In the genomic region with DNA sequence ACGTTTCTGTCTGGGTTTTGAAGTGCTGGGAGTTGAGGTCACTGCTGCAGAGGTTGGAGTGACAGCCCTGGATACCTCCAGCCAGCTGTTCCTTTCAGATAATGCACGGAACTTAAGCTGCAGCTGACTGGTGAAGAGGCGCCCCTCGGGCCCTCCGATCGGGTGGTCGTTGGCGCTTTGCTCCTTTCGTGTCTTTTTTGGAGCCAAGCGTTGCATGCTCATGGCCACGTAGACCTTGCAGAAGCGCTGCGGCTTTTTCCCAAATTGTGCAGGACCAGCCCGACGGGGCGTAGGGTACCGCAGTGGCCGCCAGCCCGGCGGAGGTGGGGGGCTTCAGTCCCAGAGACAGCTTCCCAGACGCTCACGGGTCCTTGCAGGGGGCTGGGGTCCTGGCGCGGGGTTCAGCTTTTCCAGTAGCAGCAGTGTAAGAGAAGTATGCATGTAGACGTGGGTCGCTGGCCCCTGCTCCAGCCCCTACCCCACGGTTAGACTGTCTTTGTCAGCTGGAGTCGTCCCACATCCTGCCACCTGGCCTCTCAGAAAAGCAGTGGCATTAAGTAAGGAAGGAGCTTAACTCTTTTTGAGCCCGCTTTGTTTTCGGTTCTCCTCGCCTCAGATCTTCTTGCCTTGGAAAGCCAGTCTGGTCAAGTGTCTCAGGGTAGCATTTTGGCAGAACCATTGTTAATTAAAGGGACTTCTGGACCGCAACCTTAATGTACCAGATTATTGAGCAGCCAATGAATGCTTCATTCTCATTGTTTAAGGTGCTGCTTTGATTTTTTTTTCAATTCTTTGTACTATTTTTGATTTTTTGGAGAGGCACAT, we compare ENCODE assay signal across 8 cellular contexts. TPM values are rescaled to one million over a fixed set of nuclear protein-coding genes. Genes with fewer than 3 reads are reported as not detected.
DNase-seq lines count a peak whose midpoint lies in the region; ATAC-seq, FAIRE-seq and TF ChIP-seq lines count a peak whose summit lies in the region.

No MANE protein-coding gene starts in this region.

- in situ Hi-C loops in G401 (cut with HindIII; ENCODE audit: low sequenced_read_pairs), result no loop called here

- H3K27ac ChIP-seq in CD4-positive, alpha-beta T cell (ENCODE audit: low read depth, low read length), result peak overlapping the region; percentile 98
- peak overlapping the region; percentile 90 to 97 (median 93) for H3K27ac ChIP-seq in pancreas

- H3K4me1 ChIP-seq in pancreas, result peaks cover 0 to 23% (median 4%) of the 10 kb centered on the region in 3 donors

- 1% methylated on average over 32 of the region's 32 CpGs for WGBS in pancreas, 2 donors

- CTCF ChIA-PET in CD4-positive, alpha-beta T cell (lab: Charles Lee), result interaction anchor here (0.6 to 5.6 kb wide), 31 partner anchors 10 to 237 kb away, joined by 3 to 65 read pairs (median 5); no protein-coding TSS in a partner anchor

- TF ChIP-seq CTCF in CD4-positive, alpha-beta T cell (IDR thresholded peaks at IDR 0.05), result no peak
- TF ChIP-seq CTCF in pancreas (IDR thresholded peaks at IDR 0.05), result no peak

- peak overlapping the region; percentile 96 for H3K4me3 Mint-ChIP-seq in CD4-positive, alpha-beta T cell

- peaks cover 4% of the 10 kb centered on the region for H3K27me3 Mint-ChIP-seq in CD4-positive, alpha-beta T cell

- peaks cover 78% of the 10 kb centered on the region for H3K36me3 Mint-ChIP-seq in CD4-positive, alpha-beta T cell (ENCODE audit: low read depth)

- H3K27me3 ChIP-seq in CD4-positive, alpha-beta T cell (ENCODE audit: control insufficient read depth, insufficient read depth, low read length), result no peaks in the 10 kb centered on the region
- H3K27me3 ChIP-seq in pancreas, result no peaks in the 10 kb centered on the region

- peak in 9 of 10 experiments; percentile 26 to 64 (median 41) for DNase-seq in CD4-positive, alpha-beta T cell
- peak; percentile 42 for DNase-seq in NCI-H146 treated with DMSO at 0.1 percent for 48 hours (lab: John Stamatoyannopoulos, UW; ENCODE audit: unreplicated experiment)
- DNase-seq in activated gamma-delta T cell (lab: John Stamatoyannopoulos, UW), result peak; percentile 16
- DNase-seq in glomerular visceral epithelial cell (ENCODE audit: extremely low spot score), result peak; percentile 41
- peak in 4 of 6 donors; percentile 38 to 73 (median 52) for DNase-seq in pancreas
- no peak for DNase-seq in G401 (ENCODE audit: low spot score)

- ATAC-seq in CD4-positive, alpha-beta T cell (ENCODE audit: poor library complexity), result no peak
- ATAC-seq in GM21576 (IDR thresholded peaks at IDR 0.05; ENCODE audit: unreplicated experiment), result peak; percentile 4
- peak; percentile 39 to 45 (median 44) for ATAC-seq in pancreas
- ATAC-seq in HG03097 (IDR thresholded peaks at IDR 0.05; ENCODE audit: low FRiP score, unreplicated experiment), result no peak

- H3K9me3 ChIP-seq in CD4-positive, alpha-beta T cell (ENCODE audit: control insufficient read depth, low read length), result no peaks in the 10 kb centered on the region
- H3K9me3 ChIP-seq in pancreas, result no peaks in the 10 kb centered on the region

- peaks cover 69% of the 10 kb centered on the region for H3K4me1 Mint-ChIP-seq in CD4-positive, alpha-beta T cell (ENCODE audit: low read depth)

- intact Hi-C loops in CD4-positive, alpha-beta T cell (cut with DNase I, micrococcal nuclease), result loop anchor here (1.0 to 5.0 kb wide), 7 partner anchors 15 to 161 kb away; no protein-coding TSS in a partner anchor
- intact Hi-C loops in pancreas (cut with DNase I), result loop anchor here in 1 of 3 donors (5.0 to 10.0 kb wide), 2 partner anchors 77 to 161 kb away; no protein-coding TSS in a partner anchor

- H3K9me3 Mint-ChIP-seq in CD4-positive, alpha-beta T cell, result no peaks in the 10 kb centered on the region

- H3K27ac Mint-ChIP-seq in CD4-positive, alpha-beta T cell, result peak overlapping the region; percentile 95

- FAIRE-seq in pancreas (lab: Jason Lieb, UNC), result no peak

- H3K36me3 ChIP-seq in pancreas, result peaks cover 0 to 5% (median 0%) of the 10 kb centered on the region in 3 donors

- H3K4me3 ChIP-seq in pancreas, result peak overlapping the region; percentile 61 to 93 (median 88)

- POLR2A ChIA-PET in CD4-positive, alpha-beta T cell (lab: Charles Lee), result interaction anchor here (0.6 to 8.4 kb wide), 31 partner anchors 9 to 1578 kb away, joined by 3 to 141 read pairs (median 9); a partner anchor contains a TSS

RNA-seq across cellular contexts. Expression of a gene that starts 0.8 kb away (rescaled TPM):
- total RNA-seq in CD4-positive, alpha-beta T cell, result 1,000 to 10,000 TPM; 3,816 to 3,885 TPM
- 10 to 100 TPM in 5 of 6 donors, 1 to 10 TPM in 1; 9.3 to 59.2 (median 13.5) TPM for total RNA-seq in pancreas
- polyA plus RNA-seq in pancreas, result 10 to 100 TPM; 13.9 to 14.5 TPM
- total RNA-seq in G401 (2014; rRNA removed; shearing (Covaris generic)), result 0.75 and 2.2 TPM in 2 replicates

Comparison
In these comparisons a context has a peak if more than half of its experiments do, and no peak if none do; other contexts are left out.
1. ATAC-seq: peak in GM21576 (single experiment) and pancreas (4 of 4); none in CD4-positive, alpha-beta T cell (single experiment) and HG03097 (single experiment).
2. RNA of a gene that starts 0.8 kb away (total RNA-seq): 3,816 to 3,885 TPM in CD4-positive, alpha-beta T cell; 9.3 to 59.2 TPM in pancreas and 0.75 to 2.2 TPM in G401; every median in the first group is over 10 times any median in the second.